In the genomic region with DNA sequence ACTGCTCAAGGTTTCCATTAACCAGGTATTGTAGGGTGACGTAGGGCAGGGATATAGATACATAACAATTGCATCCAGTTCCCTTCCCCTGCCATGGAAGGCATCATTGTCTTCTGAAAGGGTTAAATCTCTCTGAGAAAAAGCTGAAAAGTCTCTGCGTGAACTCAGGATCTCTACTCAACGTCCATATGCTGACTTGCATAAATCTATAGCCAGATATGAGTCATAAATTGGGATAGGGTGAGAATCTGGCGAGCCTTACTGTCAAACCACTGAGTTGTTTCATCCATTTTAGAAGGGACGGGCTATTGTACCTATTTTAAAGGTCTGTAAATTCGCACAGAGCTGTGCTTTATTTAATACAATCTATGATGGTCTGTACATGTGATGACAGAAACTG, we compare ENCODE assay signal across 3 cellular contexts.
TF ChIP-seq lines count a peak whose summit lies in the region.

No MANE protein-coding gene starts in this region.

TF ChIP-seq in HepG2, 621 proteins besides CTCF, POLR2A, EP300 and RAD21:
- TF ChIP-seq, protein P1, sequence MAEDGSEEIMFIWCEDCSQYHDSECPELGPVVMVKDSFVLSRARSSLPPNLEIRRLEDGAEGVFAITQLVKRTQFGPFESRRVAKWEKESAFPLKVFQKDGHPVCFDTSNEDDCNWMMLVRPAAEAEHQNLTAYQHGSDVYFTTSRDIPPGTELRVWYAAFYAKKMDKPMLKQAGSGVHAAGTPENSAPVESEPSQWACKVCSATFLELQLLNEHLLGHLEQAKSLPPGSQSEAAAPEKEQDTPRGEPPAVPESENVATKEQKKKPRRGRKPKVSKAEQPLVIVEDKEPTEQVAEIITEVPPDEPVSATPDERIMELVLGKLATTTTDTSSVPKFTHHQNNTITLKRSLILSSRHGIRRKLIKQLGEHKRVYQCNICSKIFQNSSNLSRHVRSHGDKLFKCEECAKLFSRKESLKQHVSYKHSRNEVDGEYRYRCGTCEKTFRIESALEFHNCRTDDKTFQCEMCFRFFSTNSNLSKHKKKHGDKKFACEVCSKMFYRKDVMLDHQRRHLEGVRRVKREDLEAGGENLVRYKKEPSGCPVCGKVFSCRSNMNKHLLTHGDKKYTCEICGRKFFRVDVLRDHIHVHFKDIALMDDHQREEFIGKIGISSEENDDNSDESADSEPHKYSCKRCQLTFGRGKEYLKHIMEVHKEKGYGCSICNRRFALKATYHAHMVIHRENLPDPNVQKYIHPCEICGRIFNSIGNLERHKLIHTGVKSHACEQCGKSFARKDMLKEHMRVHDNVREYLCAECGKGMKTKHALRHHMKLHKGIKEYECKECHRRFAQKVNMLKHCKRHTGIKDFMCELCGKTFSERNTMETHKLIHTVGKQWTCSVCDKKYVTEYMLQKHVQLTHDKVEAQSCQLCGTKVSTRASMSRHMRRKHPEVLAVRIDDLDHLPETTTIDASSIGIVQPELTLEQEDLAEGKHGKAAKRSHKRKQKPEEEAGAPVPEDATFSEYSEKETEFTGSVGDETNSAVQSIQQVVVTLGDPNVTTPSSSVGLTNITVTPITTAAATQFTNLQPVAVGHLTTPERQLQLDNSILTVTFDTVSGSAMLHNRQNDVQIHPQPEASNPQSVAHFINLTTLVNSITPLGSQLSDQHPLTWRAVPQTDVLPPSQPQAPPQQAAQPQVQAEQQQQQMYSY (CRISPR knock-in tag; IDR thresholded peaks at IDR 0.05): no peak
- peak; percentile 60 to 67; a peak in 3 of 4 replicates for TF ChIP-seq MAFK (conservative IDR thresholded peaks at IDR 0.05 in 1 of 2, IDR thresholded peaks at IDR 0.05 in 1 of 2; ENCODE audit: low read length in 2 of 2)
- TF ChIP-seq ZNF382 (CRISPR knock-in tag; IDR thresholded peaks at IDR 0.05; ENCODE audit: borderline replicate concordance): no peak
- TF ChIP-seq PAF1 (CRISPR knock-in tag; IDR thresholded peaks at IDR 0.05): no peak
- peak; percentile 52 for TF ChIP-seq MAFF (IDR thresholded peaks at IDR 0.05; ENCODE audit: low read depth, low read length)
- TF ChIP-seq SP4 (CRISPR knock-in tag; IDR thresholded peaks at IDR 0.05): no peak

TF ChIP-seq in A549, 52 proteins besides CTCF, POLR2A, EP300 and RAD21:
- TF ChIP-seq MAFK (IDR thresholded peaks at IDR 0.05; ENCODE audit: partially characterized antibody) (peak; percentile 33), RCOR1 (IDR thresholded peaks at IDR 0.05; ENCODE audit: low read depth, low read length) (no peak)

TF ChIP-seq in IMR-90, 13 proteins besides CTCF, POLR2A, EP300 and RAD21:
- TF ChIP-seq CEBPB (IDR thresholded peaks at IDR 0.05; ENCODE audit: low read depth, low read length) (no peak), SMC3 (IDR thresholded peaks at IDR 0.05; ENCODE audit: low read depth, low read length) (no peak), NFE2L2 (IDR thresholded peaks at IDR 0.05; ENCODE audit: low read depth, low read length) (no peak), MAZ (IDR thresholded peaks at IDR 0.05; ENCODE audit: borderline replicate concordance, low read depth, low read length) (no peak), RFX5 (IDR thresholded peaks at IDR 0.05; ENCODE audit: low read depth, low read length) (no peak), CHD1 (IDR thresholded peaks at IDR 0.05; ENCODE audit: low read depth, low read length) (no peak), RCOR1 (IDR thresholded peaks at IDR 0.05; ENCODE audit: insufficient replicate concordance, low read length) (no peak), FOS (IDR thresholded peaks at IDR 0.05; ENCODE audit: low read depth, low read length) (no peak), BHLHE40 (IDR thresholded peaks at IDR 0.05; ENCODE audit: low read depth, low read length) (no peak), MAFK (IDR thresholded peaks at IDR 0.05; ENCODE audit: low read depth, low read length) (no peak), MXI1 (IDR thresholded peaks at IDR 0.05; ENCODE audit: borderline replicate concordance, low read depth, low read length) (no peak)
- TF ChIP-seq, protein P2, sequence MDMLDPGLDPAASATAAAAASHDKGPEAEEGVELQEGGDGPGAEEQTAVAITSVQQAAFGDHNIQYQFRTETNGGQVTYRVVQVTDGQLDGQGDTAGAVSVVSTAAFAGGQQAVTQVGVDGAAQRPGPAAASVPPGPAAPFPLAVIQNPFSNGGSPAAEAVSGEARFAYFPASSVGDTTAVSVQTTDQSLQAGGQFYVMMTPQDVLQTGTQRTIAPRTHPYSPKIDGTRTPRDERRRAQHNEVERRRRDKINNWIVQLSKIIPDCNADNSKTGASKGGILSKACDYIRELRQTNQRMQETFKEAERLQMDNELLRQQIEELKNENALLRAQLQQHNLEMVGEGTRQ (IDR thresholded peaks at IDR 0.05; ENCODE audit: low read depth, low read length): no peak
- TF ChIP-seq, protein P3, sequence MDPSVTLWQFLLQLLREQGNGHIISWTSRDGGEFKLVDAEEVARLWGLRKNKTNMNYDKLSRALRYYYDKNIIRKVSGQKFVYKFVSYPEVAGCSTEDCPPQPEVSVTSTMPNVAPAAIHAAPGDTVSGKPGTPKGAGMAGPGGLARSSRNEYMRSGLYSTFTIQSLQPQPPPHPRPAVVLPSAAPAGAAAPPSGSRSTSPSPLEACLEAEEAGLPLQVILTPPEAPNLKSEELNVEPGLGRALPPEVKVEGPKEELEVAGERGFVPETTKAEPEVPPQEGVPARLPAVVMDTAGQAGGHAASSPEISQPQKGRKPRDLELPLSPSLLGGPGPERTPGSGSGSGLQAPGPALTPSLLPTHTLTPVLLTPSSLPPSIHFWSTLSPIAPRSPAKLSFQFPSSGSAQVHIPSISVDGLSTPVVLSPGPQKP (IDR thresholded peaks at IDR 0.05; ENCODE audit: borderline replicate concordance, low read depth, low read length): no peak
